16 cellular contexts compared by ENCODE assay signal in genomic region chr12:728781-729180, GRCh38. TPM values are rescaled to one million over a fixed set of nuclear protein-coding genes. Genes with fewer than 3 reads are reported as not detected.
DNase-seq lines count a peak whose midpoint lies in the region; ATAC-seq, FAIRE-seq and TF ChIP-seq lines count a peak whose summit lies in the region.
"Had no signal": no experiment of that assay in that cellular context is flagged by ENCODE, and none has a peak within 500 bp of the region (broad histone marks: within the 10 kb centered on the region; RNA-seq: fewer than 3 reads in every experiment).

No MANE protein-coding gene starts in this region.

- DNase-seq in activated CD4-positive, alpha-beta T cell treated with anti-CD3 and anti-CD28 coated beads for 36 hours = peak; percentile 32
- DNase-seq in activated CD4-positive, alpha-beta T cell treated with anti-CD3 and anti-CD28 coated beads, Interleukin-2, amount 50 U/mL, for 48 hours = no peak
- DNase-seq in GM12891 (ENCODE audit: insufficient read length, low spot score) = no peak
- DNase-seq in T-helper 2 cell treated with Interferon-gamma antibody and Interleukin-4, amounts not matched to agents 5 μg/mL and 100 μg/mL, for 36 hours (ENCODE audit: low spot score) = no peak
- DNase-seq in memory B cell (ENCODE audit: low spot score in 2 of 2) = no peak
- no peak for DNase-seq in tibial nerve (ENCODE audit: low spot score in 2 of 2)
- DNase-seq in AG08395 (ENCODE audit: low spot score) = no peak
- DNase-seq in NCI-H226 = no peak
- DNase-seq: activated effector memory CD4-positive, alpha-beta T cell treated with Interleukin-2 at 50 U/mL for 16 hours; NCI-H1436; psoas muscle; upper lobe of left lung had no signal

- H3K9me3 ChIP-seq in tibial nerve = no peaks in the 10 kb centered on the region
- H3K9me3 ChIP-seq: gastroesophageal sphincter, psoas muscle, upper lobe of left lung had no signal

- no peak overlapping the region for H3K4me3 ChIP-seq in tibial nerve
- H3K4me3 ChIP-seq: gastroesophageal sphincter, lung, psoas muscle, upper lobe of left lung had no signal

- TF ChIP-seq EP300 in tibial nerve (IDR thresholded peaks at IDR 0.05) = no peak

- CTCF ChIA-PET in activated CD4-positive, alpha-beta T cell treated with anti-CD3 and anti-CD28 coated beads for 36 hours (lab: Charles Lee) = interaction anchor here (0.6 to 1.4 kb wide), 5 partner anchors 10 to 96 kb away, joined by 3 to 12 read pairs (median 4); no protein-coding TSS in a partner anchor

- WGBS in tibial nerve, 2 donors = 39 to 45% methylated on average over 2 of the region's 2 CpGs

- H3K4me1 ChIP-seq in tibial nerve = no peaks in the 10 kb centered on the region
- H3K4me1 ChIP-seq: gastroesophageal sphincter, psoas muscle had no signal

- no peak for TF ChIP-seq POLR2A in GM12891 (IDR thresholded peaks at IDR 0.05; ENCODE audit: low read depth, low read length)
- no peak for TF ChIP-seq POLR2A in tibial nerve (IDR thresholded peaks at IDR 0.05)

- peaks cover 64% of the 10 kb centered on the region for H3K4me1 Mint-ChIP-seq in activated CD4-positive, alpha-beta T cell treated with anti-CD3 and anti-CD28 coated beads for 36 hours
- peaks cover 46% of the 10 kb centered on the region for H3K4me1 Mint-ChIP-seq in T-helper 2 cell treated with Interferon-gamma antibody and Interleukin-4, amounts not matched to agents 5 μg/mL and 100 μg/mL, for 36 hours (ENCODE audit: low read depth)
- H3K4me1 Mint-ChIP-seq in memory B cell = peaks cover 7% of the 10 kb centered on the region

- no peak for TF ChIP-seq CTCF in tibial nerve (IDR thresholded peaks at IDR 0.05)

- H3K36me3 ChIP-seq in tibial nerve = no peaks in the 10 kb centered on the region
- H3K36me3 ChIP-seq: gastroesophageal sphincter, upper lobe of left lung had no signal

- peak; percentile 35 for FAIRE-seq in GM12891 (lab: Jason Lieb, UNC)

- no peak overlapping the region for H3K4me3 Mint-ChIP-seq in activated CD4-positive, alpha-beta T cell treated with anti-CD3 and anti-CD28 coated beads for 36 hours
- H3K4me3 Mint-ChIP-seq in T-helper 2 cell treated with Interferon-gamma antibody and Interleukin-4, amounts not matched to agents 5 μg/mL and 100 μg/mL, for 36 hours = peak overlapping the region; percentile 8
- H3K4me3 Mint-ChIP-seq in memory B cell = no peak overlapping the region
- H3K4me3 Mint-ChIP-seq: stimulated activated memory B cell treated with anti-CD40 and anti-IgM and Interleukin-4, amounts not matched to agents 10 μg/mL and 1 μg/mL and 100 μg/mL, for 72 hours had no signal

- POLR2A ChIA-PET in activated CD4-positive, alpha-beta T cell treated with anti-CD3 and anti-CD28 coated beads for 36 hours (lab: Charles Lee) = interaction anchor here (0.6 to 1.0 kb wide), 2 partner anchors 12 to 62 kb away, joined by 3 to 4 read pairs; no protein-coding TSS in a partner anchor

- H3K27me3 Mint-ChIP-seq in activated CD4-positive, alpha-beta T cell treated with anti-CD3 and anti-CD28 coated beads for 36 hours = no peaks in the 10 kb centered on the region
- H3K27me3 Mint-ChIP-seq in T-helper 2 cell treated with Interferon-gamma antibody and Interleukin-4, amounts not matched to agents 5 μg/mL and 100 μg/mL, for 36 hours (ENCODE audit: low read depth) = no peaks in the 10 kb centered on the region
- no peaks in the 10 kb centered on the region for H3K27me3 Mint-ChIP-seq in memory B cell
- H3K27me3 Mint-ChIP-seq: stimulated activated memory B cell treated with anti-CD40 and anti-IgM and Interleukin-4, amounts not matched to agents 10 μg/mL and 1 μg/mL and 100 μg/mL, for 72 hours had no signal

- no peak overlapping the region for H3K27ac Mint-ChIP-seq in activated CD4-positive, alpha-beta T cell treated with anti-CD3 and anti-CD28 coated beads for 36 hours
- H3K27ac Mint-ChIP-seq in T-helper 2 cell treated with Interferon-gamma antibody and Interleukin-4, amounts not matched to agents 5 μg/mL and 100 μg/mL, for 36 hours = peak overlapping the region; percentile 58
- no peak overlapping the region for H3K27ac Mint-ChIP-seq in memory B cell
- H3K27ac Mint-ChIP-seq: stimulated activated memory B cell treated with anti-CD40 and anti-IgM and Interleukin-4, amounts not matched to agents 10 μg/mL and 1 μg/mL and 100 μg/mL, for 72 hours had no signal

- no peaks in the 10 kb centered on the region for H3K27me3 ChIP-seq in tibial nerve
- H3K27me3 ChIP-seq: gastroesophageal sphincter, upper lobe of left lung had no signal

- peaks cover 2% of the 10 kb centered on the region for H3K9me3 Mint-ChIP-seq in activated CD4-positive, alpha-beta T cell treated with anti-CD3 and anti-CD28 coated beads for 36 hours (ENCODE audit: low read depth)
- H3K9me3 Mint-ChIP-seq in T-helper 2 cell treated with Interferon-gamma antibody and Interleukin-4, amounts not matched to agents 5 μg/mL and 100 μg/mL, for 36 hours = peaks cover 16% of the 10 kb centered on the region
- H3K9me3 Mint-ChIP-seq in memory B cell = peaks cover 2% of the 10 kb centered on the region

- peak; percentile 21 for ATAC-seq in activated CD4-positive, alpha-beta T cell treated with anti-CD3 and anti-CD28 coated beads for 36 hours
- ATAC-seq in memory B cell (ENCODE audit: low read depth) = peak; percentile 63
- ATAC-seq: gastroesophageal sphincter; psoas muscle; stimulated activated memory B cell treated with anti-CD40 and anti-IgM and Interleukin-4, amounts not matched to agents 10 μg/mL and 1 μg/mL and 100 μg/mL, for 72 hours had no signal

- H3K27ac ChIP-seq in tibial nerve = no peak overlapping the region
- H3K27ac ChIP-seq: 22Rv1, gastroesophageal sphincter, psoas muscle, upper lobe of left lung had no signal

- H3K36me3 Mint-ChIP-seq in activated CD4-positive, alpha-beta T cell treated with anti-CD3 and anti-CD28 coated beads for 36 hours (ENCODE audit: low read depth) = peaks cover 3% of the 10 kb centered on the region
- peaks cover 9% of the 10 kb centered on the region for H3K36me3 Mint-ChIP-seq in T-helper 2 cell treated with Interferon-gamma antibody and Interleukin-4, amounts not matched to agents 5 μg/mL and 100 μg/mL, for 36 hours (ENCODE audit: low read depth)
- H3K36me3 Mint-ChIP-seq in memory B cell = peaks cover 1% of the 10 kb centered on the region
- H3K36me3 Mint-ChIP-seq: stimulated activated memory B cell treated with anti-CD40 and anti-IgM and Interleukin-4, amounts not matched to agents 10 μg/mL and 1 μg/mL and 100 μg/mL, for 72 hours had no signal

- intact Hi-C loops in activated CD4-positive, alpha-beta T cell treated with anti-CD3 and anti-CD28 coated beads for 36 hours (cut with DNase I, micrococcal nuclease) = loop anchor here in 1 of 2 experiments (2.0 kb wide), 1 partner anchor 14 kb away; no protein-coding TSS in a partner anchor

TF ChIP-seq in GM12891, 5 proteins besides CTCF, POLR2A, EP300 and RAD21:
- TF ChIP-seq POU2F2 (IDR thresholded peaks at IDR 0.05; ENCODE audit: low read depth, low read length) = no peak
- no peak for TF ChIP-seq POLR2AphosphoS5 (IDR thresholded peaks at IDR 0.05; ENCODE audit: low read depth, low read length)
- no peak for TF ChIP-seq PAX5 (IDR thresholded peaks at IDR 0.05; ENCODE audit: insufficient read depth, low read length, severe bottlenecking)
- TF ChIP-seq SPI1 (IDR thresholded peaks at IDR 0.05; ENCODE audit: low read depth, low read length) = no peak
- no peak for TF ChIP-seq TAF1 (IDR thresholded peaks at IDR 0.05; ENCODE audit: low read depth, low read length)

RNA-seq across cellular contexts. Expression of gene WNK1, which starts 23.6 kb away (rescaled TPM):
- 100 to 1,000 TPM; 127 to 147 TPM for total RNA-seq in activated CD4-positive, alpha-beta T cell treated with anti-CD3 and anti-CD28 coated beads for 36 hours
- polyA plus RNA-seq in GM12891 (2012; ENCODE audit: low read depth, missing spikeins) = 73.0 TPM
- 100 to 1,000 TPM; 153 to 220 (median 178) TPM for total RNA-seq in tibial nerve
